ENCODE assay signal across 8 cellular contexts in the genomic region with DNA sequence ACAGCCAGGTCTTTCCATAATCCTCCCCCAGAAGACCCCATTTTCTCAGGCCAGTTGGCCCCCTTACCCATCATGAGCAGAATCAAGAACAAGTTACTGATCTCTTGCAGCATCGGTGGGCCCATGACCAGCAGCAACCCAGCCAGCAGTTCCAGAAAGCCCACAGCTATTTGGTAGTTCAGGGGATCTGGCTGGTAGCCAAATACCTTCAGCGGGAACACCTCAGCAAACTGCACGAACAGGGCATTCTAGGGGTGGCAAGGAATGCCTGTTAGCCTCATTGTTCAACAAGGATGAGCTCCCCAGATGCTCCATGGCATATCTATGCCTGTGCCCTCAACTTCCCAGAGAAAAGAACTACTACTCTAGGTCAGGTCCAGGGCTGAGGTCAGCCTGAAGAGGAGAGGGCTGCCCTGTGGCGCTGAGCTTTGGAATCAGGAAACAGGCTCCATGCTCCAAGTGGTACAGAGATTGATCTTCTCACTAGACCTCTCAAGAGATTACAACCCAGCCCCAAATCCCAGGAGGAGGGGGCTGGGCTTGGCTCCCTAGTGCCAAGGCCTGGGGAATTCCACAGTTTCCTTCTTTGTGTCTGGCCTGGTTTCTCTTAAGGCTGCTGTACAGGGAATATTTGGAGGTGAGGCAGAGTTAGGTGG. TPM values are rescaled to one million over a fixed set of nuclear protein-coding genes. Genes with fewer than 3 reads are reported as not detected.
DNase-seq lines count a peak whose midpoint lies in the region; ATAC-seq and TF ChIP-seq lines count a peak whose summit lies in the region.

No MANE protein-coding gene starts in this region.

- 36% methylated on average over 4 of the region's 4 CpGs for WGBS in prostate gland

- H3F3A ChIP-seq in PC-3 (ENCODE audit: low read length, unreplicated experiment): peaks cover 6% of the 10 kb centered on the region

- H3K27ac ChIP-seq in PC-3 (ENCODE audit: low read length) (no peak overlapping the region), epithelial cell of prostate (peak overlapping the region; percentile 55), prostate gland (peak overlapping the region; percentile 88 to 89)

- H3K4me3 ChIP-seq in PC-3 (ENCODE audit: low read length) (peak overlapping the region; percentile 98), prostate gland (peak overlapping the region in 1 of 2 donors; percentile 77)

- H3K27me3 ChIP-seq in PC-3 (ENCODE audit: low read length): no peaks in the 10 kb centered on the region
- H3K27me3 ChIP-seq in prostate gland (replicated peaks; ENCODE audit: insufficient read depth): no peaks in the 10 kb centered on the region

- peak overlapping the region; percentile 100 for H3K4me2 ChIP-seq in PC-3 (ENCODE audit: low read length)

- CTCF ChIA-PET in PC-3 (lab: Charles Lee): no interaction called here

- peak; percentile 28 for DNase-seq in EH (ENCODE audit: low read depth)
- DNase-seq in PC-3: peak; percentile 12
- DNase-seq in epithelial cell of prostate (ENCODE audit: low read depth, low spot score): no peak
- DNase-seq in prostate gland (ENCODE audit: low spot score): no peak
- no peak for DNase-seq in NCI-H1048 (lab: John Stamatoyannopoulos, UW)
- no peak for DNase-seq in HuH-7.5 (ENCODE audit: low spot score)
- no peak for DNase-seq in NCI-H146 treated with DMSO at 0.1 percent for 48 hours (lab: John Stamatoyannopoulos, UW; ENCODE audit: unreplicated experiment)

- no peaks in the 10 kb centered on the region for H3K9me2 ChIP-seq in PC-3 (replicated peaks; ENCODE audit: low read length)

- no peaks in the 10 kb centered on the region for H4K20me1 ChIP-seq in PC-3 (ENCODE audit: low read length)

- ATAC-seq in PC-3: no peak
- ATAC-seq in GM18907 (IDR thresholded peaks at IDR 0.05; ENCODE audit: unreplicated experiment): no peak

- H3K9ac ChIP-seq in PC-3 (ENCODE audit: low read length): peak overlapping the region; percentile 91

- no TSS peak for BruUV-seq in PC-3 (replicated peaks; lab: Mats Ljungman, UMichigan)

- H3K4me1 ChIP-seq in PC-3 (ENCODE audit: insufficient read depth, low read length): peaks cover 30% of the 10 kb centered on the region
- H3K4me1 ChIP-seq in prostate gland (replicated peaks): peaks cover 3% of the 10 kb centered on the region

- TF ChIP-seq CTCF in PC-3 (conservative IDR thresholded peaks at IDR 0.05; ENCODE audit: low read depth, low read length): no peak
- no peak for TF ChIP-seq CTCF in prostate gland (IDR thresholded peaks at IDR 0.05)

- POLR2A ChIA-PET in PC-3 (lab: Charles Lee; ENCODE audit: unreplicated experiment): no interaction called here

- H3K79me2 ChIP-seq in PC-3 (ENCODE audit: low read length): peaks cover 17% of the 10 kb centered on the region

- H3K36me3 ChIP-seq in PC-3 (ENCODE audit: low read depth, low read length) (peaks cover 6% of the 10 kb centered on the region; the same call in 1 of the 2 replicates), prostate gland (no peaks in the 10 kb centered on the region)

- no peaks in the 10 kb centered on the region for H3K9me3 ChIP-seq in PC-3 (ENCODE audit: low read length)
- H3K9me3 ChIP-seq in prostate gland: no peaks in the 10 kb centered on the region

- TF ChIP-seq POLR2A in prostate gland (IDR thresholded peaks at IDR 0.05): no peak

- intact Hi-C loops in PC-3 (cut with micrococcal nuclease) (loop anchor here (10.0 kb wide), 2 partner anchors 89 to 131 kb away; no protein-coding TSS in a partner anchor), prostate gland (cut with DNase I) (no loop called here)

- peak overlapping the region; percentile 99; the same call in 1 of the 2 replicates for H2AFZ ChIP-seq in PC-3 (ENCODE audit: low read length)

RNA-seq across cellular contexts. Expression of a gene that starts 1.3 kb away (rescaled TPM):
- total RNA-seq in PC-3 (2014; rRNA removed) (10.7 and 10.9 TPM in 2 replicates), prostate gland (10 to 100 TPM; 60.8 to 64.4 TPM)

RNA-seq across cellular contexts. Expression of a gene that starts 47.9 kb away (rescaled TPM):
- total RNA-seq in PC-3 (2014; rRNA removed): 11.8 and 14.4 TPM in 2 replicates
- 10 to 100 TPM in 1 of 2 donors, 1 to 10 TPM in 1; 8.0 to 19.5 TPM for total RNA-seq in prostate gland

RNA-seq across cellular contexts. Expression of a gene that starts 54.4 kb away (rescaled TPM):
- total RNA-seq in PC-3 (2014; rRNA removed) (not detected in 2 replicates), prostate gland (1 to 10 TPM in 1 of 2 donors, under 1 TPM in 1; 0.14 to 7.1 TPM)

Comparison
In these comparisons a context has a peak if more than half of its experiments do, and no peak if none do; other contexts are left out.
1. DNase-seq: peak in EH (single experiment) and PC-3 (single experiment); none in epithelial cell of prostate (single experiment), prostate gland (single experiment), NCI-H1048 (single experiment), HuH-7.5 (single experiment) and NCI-H146 treated with DMSO at 0.1 percent for 48 hours (single experiment).